In genomic region chr3:100042144-100042543, GRCh38 we compare ENCODE assay signal across 9 cellular contexts.
A peak's percentile ranks its signal among the peaks of the same experiment; 100 is the strongest.
DNase-seq lines count a peak whose midpoint lies in the region; ATAC-seq and TF ChIP-seq lines count a peak whose summit lies in the region.
"Had no signal": no experiment of that assay in that cellular context is flagged by ENCODE, and none has a peak within 500 bp of the region (broad histone marks: within the 10 kb centered on the region; RNA-seq: fewer than 3 reads in every experiment).

No MANE protein-coding gene starts in this region.

- H3K4me3 Mint-ChIP-seq in IgD-negative memory B cell, result peak overlapping the region in 1 of 4 donors; percentile 81
- no peak overlapping the region for H3K4me3 Mint-ChIP-seq in activated CD4-positive, alpha-beta T cell treated with anti-CD3 and anti-CD28 coated beads for 36 hours
- H3K4me3 Mint-ChIP-seq in activated CD8-positive, alpha-beta memory T cell treated with anti-CD3 and anti-CD28 coated beads, Interleukin-2, amount 10 ng/mL, durations not matched to agents 7 days and 5 days, result no peak overlapping the region

- TF ChIP-seq EP300 in tibial nerve (IDR thresholded peaks at IDR 0.05), result no peak

- no peaks in the 10 kb centered on the region for H3K9me3 ChIP-seq in breast epithelium
- no peaks in the 10 kb centered on the region for H3K9me3 ChIP-seq in right lobe of liver
- no peaks in the 10 kb centered on the region for H3K9me3 ChIP-seq in tibial nerve

- 67% methylated on average over 2 of the region's 2 CpGs for WGBS in right lobe of liver (ENCODE audit: insufficient coverage, low coverage, low lambda C conversion rate, missing lambda C conversion rate)
- WGBS in tibial nerve, 2 donors, result 30 to 44% methylated on average over 2 of the region's 2 CpGs

- DNase-seq in breast epithelium (ENCODE audit: low spot score in 2 of 2) (no peak), right lobe of liver (no peak), tibial nerve (ENCODE audit: low spot score in 2 of 2) (no peak), DMS153 treated with DMSO at 0.1 percent for 48 hours (lab: John Stamatoyannopoulos, UW; ENCODE audit: unreplicated experiment) (no peak)
- DNase-seq in activated CD4-positive, alpha-beta T cell treated with anti-CD3 and anti-CD28 coated beads for 36 hours, result no peak
- no peak for DNase-seq in activated CD8-positive, alpha-beta memory T cell treated with anti-CD3 and anti-CD28 coated beads, Interleukin-2, amount 10 ng/mL, durations not matched to agents 7 days and 5 days
- DNase-seq: glutamatergic neuron, NCI-H524 had no signal

- peaks cover 37 to 55% (median 46%) of the 10 kb centered on the region in 3 donors for H3K4me1 Mint-ChIP-seq in IgD-negative memory B cell
- H3K4me1 Mint-ChIP-seq in activated CD4-positive, alpha-beta T cell treated with anti-CD3 and anti-CD28 coated beads for 36 hours, result peaks cover 2% of the 10 kb centered on the region
- H3K4me1 Mint-ChIP-seq in activated CD8-positive, alpha-beta memory T cell treated with anti-CD3 and anti-CD28 coated beads, Interleukin-2, amount 10 ng/mL, durations not matched to agents 7 days and 5 days, result peaks cover 3% of the 10 kb centered on the region

- POLR2A ChIA-PET in activated CD4-positive, alpha-beta T cell treated with anti-CD3 and anti-CD28 coated beads for 36 hours (lab: Charles Lee), result no interaction called here

- intact Hi-C loops in breast epithelium (cut with DNase I; ENCODE audit: low total_unique reads) (no loop called here), right lobe of liver (cut with DNase I) (no loop called here)
- intact Hi-C loops in activated CD4-positive, alpha-beta T cell treated with anti-CD3 and anti-CD28 coated beads for 36 hours (cut with DNase I, micrococcal nuclease), result no loop called here

- peak overlapping the region in 2 of 3 donors; percentile 10 to 87 for H3K27ac Mint-ChIP-seq in IgD-negative memory B cell
- no peak overlapping the region for H3K27ac Mint-ChIP-seq in activated CD4-positive, alpha-beta T cell treated with anti-CD3 and anti-CD28 coated beads for 36 hours
- H3K27ac Mint-ChIP-seq in activated CD8-positive, alpha-beta memory T cell treated with anti-CD3 and anti-CD28 coated beads, Interleukin-2, amount 10 ng/mL, durations not matched to agents 7 days and 5 days, result no peak overlapping the region

- H3K4me1 ChIP-seq in breast epithelium, result peaks cover 0 to 7% of the 10 kb centered on the region in 2 donors
- H3K4me1 ChIP-seq in right lobe of liver, result peaks cover 0 to 7% (median 0%) of the 10 kb centered on the region in 4 donors
- peaks cover 3 to 51% (median 44%) of the 10 kb centered on the region in 4 donors for H3K4me1 ChIP-seq in tibial nerve

- CTCF ChIA-PET in activated CD4-positive, alpha-beta T cell treated with anti-CD3 and anti-CD28 coated beads for 36 hours (lab: Charles Lee), result no interaction called here
- CTCF ChIA-PET in activated CD8-positive, alpha-beta memory T cell treated with anti-CD3 and anti-CD28 coated beads, Interleukin-2, amount 10 ng/mL, durations not matched to agents 7 days and 5 days (lab: Charles Lee), result interaction anchor here (1.0 to 1.9 kb wide), 3 partner anchors 13 to 212 kb away, joined by 4 to 6 read pairs (median 4); no protein-coding TSS in a partner anchor

- ATAC-seq in right lobe of liver, result peak in 1 of 4 donors; percentile 36
- no peak for ATAC-seq in activated CD4-positive, alpha-beta T cell treated with anti-CD3 and anti-CD28 coated beads for 36 hours
- no peak for ATAC-seq in activated CD8-positive, alpha-beta memory T cell treated with anti-CD3 and anti-CD28 coated beads, Interleukin-2, amount 10 ng/mL, durations not matched to agents 7 days and 5 days

- TF ChIP-seq CTCF in breast epithelium (IDR thresholded peaks at IDR 0.05) (no peak), right lobe of liver (IDR thresholded peaks at IDR 0.05) (no peak), tibial nerve (IDR thresholded peaks at IDR 0.05) (no peak)

- peaks cover 2% of the 10 kb centered on the region for H3K36me3 Mint-ChIP-seq in IgD-negative memory B cell
- peaks cover 1% of the 10 kb centered on the region for H3K36me3 Mint-ChIP-seq in activated CD4-positive, alpha-beta T cell treated with anti-CD3 and anti-CD28 coated beads for 36 hours (ENCODE audit: low read depth)
- peaks cover 2% of the 10 kb centered on the region for H3K36me3 Mint-ChIP-seq in activated CD8-positive, alpha-beta memory T cell treated with anti-CD3 and anti-CD28 coated beads, Interleukin-2, amount 10 ng/mL, durations not matched to agents 7 days and 5 days

- peaks cover 0 to 2% (median 0%) of the 10 kb centered on the region in 3 donors for H3K9me3 Mint-ChIP-seq in IgD-negative memory B cell
- no peaks in the 10 kb centered on the region for H3K9me3 Mint-ChIP-seq in activated CD4-positive, alpha-beta T cell treated with anti-CD3 and anti-CD28 coated beads for 36 hours (ENCODE audit: low read depth)
- H3K9me3 Mint-ChIP-seq in activated CD8-positive, alpha-beta memory T cell treated with anti-CD3 and anti-CD28 coated beads, Interleukin-2, amount 10 ng/mL, durations not matched to agents 7 days and 5 days (ENCODE audit: low read depth), result no peaks in the 10 kb centered on the region

- H3K27ac ChIP-seq in breast epithelium (peak overlapping the region; percentile 76 to 81), right lobe of liver (peak overlapping the region; percentile 19 to 73 (median 53)), tibial nerve (peak overlapping the region; percentile 53 to 95 (median 70))

- H3K27me3 ChIP-seq in breast epithelium (no peaks in the 10 kb centered on the region), right lobe of liver (no peaks in the 10 kb centered on the region), tibial nerve (no peaks in the 10 kb centered on the region)

- no peaks in the 10 kb centered on the region for H3K27me3 Mint-ChIP-seq in IgD-negative memory B cell
- no peaks in the 10 kb centered on the region for H3K27me3 Mint-ChIP-seq in activated CD4-positive, alpha-beta T cell treated with anti-CD3 and anti-CD28 coated beads for 36 hours
- H3K27me3 Mint-ChIP-seq in activated CD8-positive, alpha-beta memory T cell treated with anti-CD3 and anti-CD28 coated beads, Interleukin-2, amount 10 ng/mL, durations not matched to agents 7 days and 5 days, result no peaks in the 10 kb centered on the region

- H3K4me3 ChIP-seq in breast epithelium (no peak overlapping the region), right lobe of liver (no peak overlapping the region), tibial nerve (no peak overlapping the region)

- no peaks in the 10 kb centered on the region for H3K36me3 ChIP-seq in breast epithelium
- no peaks in the 10 kb centered on the region for H3K36me3 ChIP-seq in right lobe of liver
- no peaks in the 10 kb centered on the region for H3K36me3 ChIP-seq in tibial nerve

- TF ChIP-seq POLR2A in breast epithelium (IDR thresholded peaks at IDR 0.05) (no peak), right lobe of liver (IDR thresholded peaks at IDR 0.05) (no peak), tibial nerve (IDR thresholded peaks at IDR 0.05) (no peak)

Comparison
In these comparisons a context has a peak if more than half of its experiments do, and no peak if none do; other contexts are left out.
1. H3K27ac Mint-ChIP-seq: peak in IgD-negative memory B cell (2 of 3); none in activated CD4-positive, alpha-beta T cell treated with anti-CD3 and anti-CD28 coated beads for 36 hours (single experiment) and activated CD8-positive, alpha-beta memory T cell treated with anti-CD3 and anti-CD28 coated beads, Interleukin-2, amount 10 ng/mL, durations not matched to agents 7 days and 5 days (single experiment).
2. Peak in every context shown above with its lines, with median percentiles within 50 percentile points of each other: H3K27ac ChIP-seq.